In genomic region chr1:153626929-153627796, GRCh38 we compare ENCODE assay signal across 1 cellular context.
A peak's percentile ranks its signal among the peaks of the same experiment; 100 is the strongest.
TF ChIP-seq lines count a peak whose summit lies in the region.

TSS of gene S100A13 (minus strand) at chr1:153627505. CDS start at chr1:153626472, 1,033 bp downstream.

TF ChIP-seq in K562, 482 proteins besides CTCF, POLR2A, EP300 and RAD21 (continued from another document):
- TF ChIP-seq HMG20B (CRISPR knock-in tag; IDR thresholded peaks at IDR 0.05) = no peak
- TF ChIP-seq CEBPB (tag; IDR thresholded peaks at IDR 0.05) = no peak
- TF ChIP-seq USF2 (CRISPR knock-in tag; IDR thresholded peaks at IDR 0.05) = no peak
- no peak for TF ChIP-seq NR2C1 (IDR thresholded peaks at IDR 0.05)
- TF ChIP-seq NR2C1 (tag; IDR thresholded peaks at IDR 0.05) = no peak
- no peak for TF ChIP-seq THAP12 (CRISPR knock-in tag; IDR thresholded peaks at IDR 0.05)
- no peak for TF ChIP-seq ZNF24 (IDR thresholded peaks at IDR 0.05)
- TF ChIP-seq DDX20 (tag; IDR thresholded peaks at IDR 0.05; ENCODE audit: low read depth) = no peak
- TF ChIP-seq ZNF79 (CRISPR knock-in tag; IDR thresholded peaks at IDR 0.05; ENCODE audit: low read depth) = no peak
- TF ChIP-seq BRD4 (IDR thresholded peaks at IDR 0.05) = no peak
- no peak for TF ChIP-seq BRCA1 (IDR thresholded peaks at IDR 0.05)
- no peak for TF ChIP-seq BRCA1 (CRISPR knock-in tag; IDR thresholded peaks at IDR 0.05)
- TF ChIP-seq KDM5B (IDR thresholded peaks at IDR 0.05; ENCODE audit: insufficient replicate concordance, low read depth, low read length) = peak; percentile 99
- TF ChIP-seq ZNF511 (CRISPR knock-in tag; IDR thresholded peaks at IDR 0.05) = peak; percentile 44; the same call in 1 of the 2 replicates
- no peak for TF ChIP-seq SMAD2 (IDR thresholded peaks at IDR 0.05; ENCODE audit: low read depth, low read length)
- no peak for TF ChIP-seq MED1 (CRISPR knock-in tag; IDR thresholded peaks at IDR 0.05; ENCODE audit: borderline replicate concordance)
- TF ChIP-seq ZBTB1 (CRISPR knock-in tag; IDR thresholded peaks at IDR 0.05; ENCODE audit: borderline replicate concordance, low read depth) = no peak
- no peak for TF ChIP-seq ID3 (CRISPR knock-in tag; IDR thresholded peaks at IDR 0.05)
- TF ChIP-seq ID3 (tag; IDR thresholded peaks at IDR 0.05) = 0 out of 2 replicates have a peak, but pooled peaks have one; percentile 13
- no peak for TF ChIP-seq DACH1 (IDR thresholded peaks at IDR 0.05; ENCODE audit: partially characterized antibody)
- TF ChIP-seq POLR2G (IDR thresholded peaks at IDR 0.05; ENCODE audit: low read depth, low read length) = peak; percentile 86
- no peak for TF ChIP-seq ZNF197 (CRISPR knock-in tag; IDR thresholded peaks at IDR 0.05; ENCODE audit: low read depth)
- TF ChIP-seq CC2D1A (IDR thresholded peaks at IDR 0.05) = 0 out of 2 replicates have a peak, but pooled peaks have one; percentile 8
- TF ChIP-seq ZKSCAN1 (IDR thresholded peaks at IDR 0.05; ENCODE audit: low read depth, low read length) = no peak
- TF ChIP-seq NR3C1 (CRISPR knock-in tag; IDR thresholded peaks at IDR 0.05) = no peak
- TF ChIP-seq TSHZ1 (CRISPR knock-in tag; IDR thresholded peaks at IDR 0.05) = no peak
- no peak for TF ChIP-seq IRF9 (tag; IDR thresholded peaks at IDR 0.05)
- no peak for TF ChIP-seq HNRNPUL1 (IDR thresholded peaks at IDR 0.05; ENCODE audit: low read length)
- no peak for TF ChIP-seq SMAD3 (CRISPR knock-in tag; conservative IDR thresholded peaks at IDR 0.05)
- TF ChIP-seq SMARCA5 (IDR thresholded peaks at IDR 0.05) = no peak
- TF ChIP-seq MCM5 (IDR thresholded peaks at IDR 0.05; ENCODE audit: low read depth) = no peak
- TF ChIP-seq SP1 (CRISPR knock-in tag; IDR thresholded peaks at IDR 0.05) = peak; percentile 83
- no peak for TF ChIP-seq ZNF445 (CRISPR knock-in tag; IDR thresholded peaks at IDR 0.05; ENCODE audit: low read depth)
- TF ChIP-seq ZBTB12 (CRISPR knock-in tag; IDR thresholded peaks at IDR 0.05) = no peak
- no peak for TF ChIP-seq FOXA1 (IDR thresholded peaks at IDR 0.05; ENCODE audit: borderline replicate concordance)
- TF ChIP-seq FOS (IDR thresholded peaks at IDR 0.05; ENCODE audit: extremely low read depth, insufficient read length) = no peak
- TF ChIP-seq RBM25 (IDR thresholded peaks at IDR 0.05; ENCODE audit: low read depth, low read length, severe bottlenecking) = no peak
- TF ChIP-seq HNRNPK (IDR thresholded peaks at IDR 0.05; ENCODE audit: low read depth, low read length, poor library complexity, severe bottlenecking) = no peak
- no peak for TF ChIP-seq BACH1 (tag; IDR thresholded peaks at IDR 0.05)
- no peak for TF ChIP-seq ZNF785 (CRISPR knock-in tag; IDR thresholded peaks at IDR 0.05)
- TF ChIP-seq KAT2B (IDR thresholded peaks at IDR 0.05; ENCODE audit: low read depth, low read length) = no peak
- no peak for TF ChIP-seq CEBPG (CRISPR knock-in tag; IDR thresholded peaks at IDR 0.05)
- no peak for TF ChIP-seq CEBPG (tag; conservative IDR thresholded peaks at IDR 0.05 in 1 of 2, IDR thresholded peaks at IDR 0.05 in 1 of 2)
- TF ChIP-seq SRSF1 (IDR thresholded peaks at IDR 0.05; ENCODE audit: low read depth, low read length) = no peak
- TF ChIP-seq ZBTB7A (IDR thresholded peaks at IDR 0.05; ENCODE audit: borderline replicate concordance, control insufficient read depth, low read depth, low read length) = peak; percentile 97
- 0 out of 2 replicates have a peak, but pooled peaks have one; percentile 18 for TF ChIP-seq GTF2A2 (tag; IDR thresholded peaks at IDR 0.05)
- peak; percentile 67 for TF ChIP-seq TAF9B (IDR thresholded peaks at IDR 0.05; ENCODE audit: partially characterized antibody)
- TF ChIP-seq SMAD1 (IDR thresholded peaks at IDR 0.05; ENCODE audit: low read depth, low read length, partially characterized antibody) = peak; percentile 16
- TF ChIP-seq IRF2 (CRISPR knock-in tag; IDR thresholded peaks at IDR 0.05) = no peak
- 0 out of 2 replicates have a peak, but pooled peaks have one; percentile 35 for TF ChIP-seq GATAD2A (IDR thresholded peaks at IDR 0.05)
- TF ChIP-seq RAD51 (IDR thresholded peaks at IDR 0.05; ENCODE audit: borderline replicate concordance, low read depth) = no peak
- no peak for TF ChIP-seq MYBL2 (IDR thresholded peaks at IDR 0.05; ENCODE audit: low read depth)
- TF ChIP-seq MYBL2 (CRISPR knock-in tag; IDR thresholded peaks at IDR 0.05; ENCODE audit: borderline replicate concordance) = no peak
- TF ChIP-seq ZNF830 (CRISPR knock-in tag; IDR thresholded peaks at IDR 0.05) = no peak; the same call in 1 of the 2 replicates
- TF ChIP-seq ZNF384 (IDR thresholded peaks at IDR 0.05; ENCODE audit: low read depth, low read length) = no peak
- no peak for TF ChIP-seq ZNF77 (CRISPR knock-in tag; IDR thresholded peaks at IDR 0.05)
- no peak for TF ChIP-seq E2F8 (IDR thresholded peaks at IDR 0.05; ENCODE audit: low read depth, partially characterized antibody)
- no peak for TF ChIP-seq NFATC3 (IDR thresholded peaks at IDR 0.05)
- TF ChIP-seq ZC3H4 (CRISPR knock-in tag; IDR thresholded peaks at IDR 0.05; ENCODE audit: borderline replicate concordance) = no peak
- 0 out of 2 replicates have a peak, but pooled peaks have one; percentile 22 for TF ChIP-seq ZBTB26 (CRISPR knock-in tag; IDR thresholded peaks at IDR 0.05)
